25 cellular contexts compared by ENCODE assay signal in genomic region chr2:196876364-196876763, GRCh38. TPM values are rescaled to one million over a fixed set of nuclear protein-coding genes. Genes with fewer than 3 reads are reported as not detected.
DNase-seq lines count a peak whose midpoint lies in the region; ATAC-seq and TF ChIP-seq lines count a peak whose summit lies in the region.
"Had no signal": no experiment of that assay in that cellular context is flagged by ENCODE, and none has a peak within 500 bp of the region (broad histone marks: within the 10 kb centered on the region; RNA-seq: fewer than 3 reads in every experiment).

No MANE protein-coding gene starts in this region.

- H3K27ac ChIP-seq in SK-N-MC, result peak overlapping the region; percentile 29; the same call in 1 of the 2 replicates
- H3K27ac ChIP-seq: BLaER1 had no signal

- H3K27ac Mint-ChIP-seq in activated naive CD8-positive, alpha-beta T cell treated with anti-CD3 and anti-CD28 coated beads, Interleukin-2, amount 10 ng/mL, durations not matched to agents 7 days and 5 days, result no peak overlapping the region
- H3K27ac Mint-ChIP-seq in activated naive CD8-positive, alpha-beta T cell treated with anti-CD3 and anti-CD28 coated beads, Interleukin-2, amount 50 U/mL, for 24 hours, result no peak overlapping the region
- H3K27ac Mint-ChIP-seq: CD14-positive monocyte; CD4-positive, CD25-positive, alpha-beta regulatory T cell; CD8-positive, alpha-beta memory T cell had no signal

- H3K27me3 Mint-ChIP-seq in activated naive CD8-positive, alpha-beta T cell treated with anti-CD3 and anti-CD28 coated beads, Interleukin-2, amount 10 ng/mL, durations not matched to agents 7 days and 5 days, result no peaks in the 10 kb centered on the region
- H3K27me3 Mint-ChIP-seq in activated naive CD8-positive, alpha-beta T cell treated with anti-CD3 and anti-CD28 coated beads, Interleukin-2, amount 50 U/mL, for 24 hours, result no peaks in the 10 kb centered on the region
- H3K27me3 Mint-ChIP-seq: CD4-positive, alpha-beta memory T cell; CD4-positive, CD25-positive, alpha-beta regulatory T cell; CD8-positive, alpha-beta memory T cell had no signal

- no peaks in the 10 kb centered on the region for H3K9me3 ChIP-seq in SK-N-MC (ENCODE audit: low read depth, low read length)
- H3K9me3 ChIP-seq: BE2C, BLaER1 had no signal

- peaks cover 31% of the 10 kb centered on the region for H3K4me1 Mint-ChIP-seq in activated naive CD8-positive, alpha-beta T cell treated with anti-CD3 and anti-CD28 coated beads, Interleukin-2, amount 10 ng/mL, durations not matched to agents 7 days and 5 days
- peaks cover 2% of the 10 kb centered on the region for H3K4me1 Mint-ChIP-seq in activated naive CD8-positive, alpha-beta T cell treated with anti-CD3 and anti-CD28 coated beads, Interleukin-2, amount 50 U/mL, for 24 hours
- H3K4me1 Mint-ChIP-seq: CD14-positive monocyte; CD8-positive, alpha-beta memory T cell had no signal

- peak overlapping the region; percentile 19 for H3K4me3 Mint-ChIP-seq in activated naive CD8-positive, alpha-beta T cell treated with anti-CD3 and anti-CD28 coated beads, Interleukin-2, amount 10 ng/mL, durations not matched to agents 7 days and 5 days
- H3K4me3 Mint-ChIP-seq in activated naive CD8-positive, alpha-beta T cell treated with anti-CD3 and anti-CD28 coated beads, Interleukin-2, amount 50 U/mL, for 24 hours, result no peak overlapping the region
- H3K4me3 Mint-ChIP-seq: CD14-positive monocyte; CD4-positive, alpha-beta memory T cell; CD4-positive, CD25-positive, alpha-beta regulatory T cell; CD8-positive, alpha-beta memory T cell had no signal

- DNase-seq in activated naive CD8-positive, alpha-beta T cell treated with anti-CD3 and anti-CD28 coated beads, Interleukin-2, amount 10 ng/mL, durations not matched to agents 7 days and 5 days, result no peak
- no peak for DNase-seq in activated naive CD8-positive, alpha-beta T cell treated with anti-CD3 and anti-CD28 coated beads, Interleukin-2, amount 50 U/mL, for 24 hours
- no peak for DNase-seq in SK-N-MC (ENCODE audit: low read depth, low spot score)
- no peak for DNase-seq in T-helper 2 cell
- DNase-seq in NCI-H2171 (lab: John Stamatoyannopoulos, UW), result no peak
- DNase-seq: 8988T; ACHN; BE2C; C1 segment of cervical spinal cord; CD4-positive, alpha-beta memory T cell; CD4-positive, CD25-positive, alpha-beta regulatory T cell; CD8-positive, alpha-beta memory T cell; COR-L47; DMS 273 treated with DMSO at 0.1 percent for 48 hours; DMS153; DMS53; DMS79; DND-41; EL; GDM1 had no signal

- POLR2A ChIA-PET in activated naive CD8-positive, alpha-beta T cell treated with anti-CD3 and anti-CD28 coated beads, Interleukin-2, amount 10 ng/mL, durations not matched to agents 7 days and 5 days (lab: Charles Lee), result interaction anchor here (1.5 to 1.8 kb wide), 2 partner anchors 50 to 52 kb away, joined by 10 to 14 read pairs; partner anchors contain the start of gene PGAP1

- H3K4me3 ChIP-seq in SK-N-MC, result no peak overlapping the region
- H3K4me3 ChIP-seq: BLaER1, GM12878 had no signal

- H3K36me3 ChIP-seq in SK-N-MC (ENCODE audit: insufficient read depth, low read length), result peaks cover 59% of the 10 kb centered on the region
- H3K36me3 ChIP-seq: BLaER1 had no signal

- ATAC-seq in activated naive CD8-positive, alpha-beta T cell treated with anti-CD3 and anti-CD28 coated beads, Interleukin-2, amount 10 ng/mL, durations not matched to agents 7 days and 5 days (ENCODE audit: low read depth), result no peak
- ATAC-seq in activated naive CD8-positive, alpha-beta T cell treated with anti-CD3 and anti-CD28 coated beads, Interleukin-2, amount 50 U/mL, for 24 hours, result no peak
- ATAC-seq in SK-N-SH treated with all-trans-retinoic acid at 6 μM for 48 hours, result no peak
- no peak for ATAC-seq in HG02840 (IDR thresholded peaks at IDR 0.05; ENCODE audit: low FRiP score, unreplicated experiment)
- ATAC-seq: GM12878 had no signal

- peaks cover 49% of the 10 kb centered on the region for H3K36me3 Mint-ChIP-seq in activated naive CD8-positive, alpha-beta T cell treated with anti-CD3 and anti-CD28 coated beads, Interleukin-2, amount 10 ng/mL, durations not matched to agents 7 days and 5 days
- H3K36me3 Mint-ChIP-seq in activated naive CD8-positive, alpha-beta T cell treated with anti-CD3 and anti-CD28 coated beads, Interleukin-2, amount 50 U/mL, for 24 hours (ENCODE audit: low read depth), result peaks cover 35% of the 10 kb centered on the region

- H3K9me3 Mint-ChIP-seq in activated naive CD8-positive, alpha-beta T cell treated with anti-CD3 and anti-CD28 coated beads, Interleukin-2, amount 10 ng/mL, durations not matched to agents 7 days and 5 days, result peaks cover 4% of the 10 kb centered on the region
- H3K9me3 Mint-ChIP-seq in activated naive CD8-positive, alpha-beta T cell treated with anti-CD3 and anti-CD28 coated beads, Interleukin-2, amount 50 U/mL, for 24 hours, result peaks cover 6% of the 10 kb centered on the region
- H3K9me3 Mint-ChIP-seq: CD14-positive monocyte; CD4-positive, alpha-beta memory T cell had no signal

- peak overlapping the region; percentile 14 for H3K9ac ChIP-seq in SK-N-MC (ENCODE audit: insufficient read length)
- H3K9ac ChIP-seq: BLaER1 had no signal

TF ChIP-seq in SK-N-SH treated with all-trans-retinoic acid at 6 μM for 48 hours, 23 proteins besides CTCF, POLR2A, EP300 and RAD21:
- TF ChIP-seq ARNTL (CRISPR knock-in tag; IDR thresholded peaks at IDR 0.05; ENCODE audit: borderline replicate concordance, low read depth) (no peak), ESRRG (CRISPR knock-in tag; IDR thresholded peaks at IDR 0.05) (0 out of 2 replicates have a peak, but pooled peaks have one; percentile 66), SNAI2 (CRISPR knock-in tag; IDR thresholded peaks at IDR 0.05) (no peak), ISL1 (CRISPR knock-in tag; IDR thresholded peaks at IDR 0.05) (peak; percentile 40; the same call in 1 of the 2 replicates), TSHZ2 (CRISPR knock-in tag; IDR thresholded peaks at IDR 0.05) (0 out of 2 replicates have a peak, but pooled peaks have one; percentile 69), TCF4 (CRISPR knock-in tag; IDR thresholded peaks at IDR 0.05; ENCODE audit: borderline replicate concordance) (peak; percentile 88; the same call in 1 of the 2 replicates), ZC3H10 (CRISPR knock-in tag; IDR thresholded peaks at IDR 0.05) (no peak)
TF ChIP-seq in SK-N-SH treated with all-trans-retinoic acid at 6 μM for 48 hours: peak in this region for 4.

RNA-seq across cellular contexts. Expression of gene PGAP1, which starts 50.1 kb away (rescaled TPM):
- 10 to 100 TPM; 40.8 to 44.9 TPM for total RNA-seq in activated naive CD8-positive, alpha-beta T cell treated with anti-CD3 and anti-CD28 coated beads, Interleukin-2, amount 10 ng/mL, durations not matched to agents 7 days and 5 days
